Comparison of ENCODE assay signal across 8 cellular contexts in the genomic region with DNA sequence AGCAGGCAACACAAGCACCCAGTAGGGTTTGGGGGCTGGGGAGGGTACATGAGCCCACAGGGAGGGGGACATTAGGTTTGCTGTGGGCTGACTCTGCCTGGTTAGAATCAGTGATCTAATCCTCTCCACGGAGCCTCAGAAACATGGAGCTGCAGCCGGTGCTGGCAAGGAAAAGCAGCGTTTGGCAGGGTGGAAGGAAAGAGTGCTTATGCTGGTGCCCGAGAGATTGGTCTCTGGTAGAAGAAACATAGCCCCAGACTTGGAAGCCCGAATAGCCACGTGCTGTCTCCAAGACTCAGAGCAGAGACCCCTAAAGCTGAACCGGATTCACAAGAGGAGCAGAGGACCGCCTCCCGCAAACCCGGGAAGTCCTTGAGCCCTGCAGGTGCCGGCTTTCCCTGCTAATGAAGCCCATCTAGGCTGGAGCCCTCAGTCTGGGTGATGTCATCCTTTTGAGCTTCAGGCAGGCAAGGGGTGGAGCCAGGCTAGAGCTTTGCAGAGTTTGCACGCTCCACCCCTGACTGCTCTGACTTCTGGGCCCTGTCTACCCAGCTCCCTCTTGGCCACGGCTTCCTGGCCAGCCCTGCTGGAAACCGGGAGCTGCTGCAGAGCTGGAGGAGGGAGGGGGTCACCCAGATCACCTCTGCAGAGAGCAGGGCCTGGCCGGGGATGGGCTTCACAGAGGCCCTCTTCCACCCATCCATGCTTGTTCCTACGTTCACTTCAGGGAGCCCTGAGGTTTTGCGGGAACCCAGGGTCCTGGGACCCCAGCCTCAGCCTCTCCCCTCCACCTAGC. TPM values are rescaled to one million over a fixed set of nuclear protein-coding genes. Genes with fewer than 3 reads are reported as not detected.
DNase-seq lines count a peak whose midpoint lies in the region; ATAC-seq lines count a peak whose summit lies in the region.

No MANE protein-coding gene starts in this region.

- peak; percentile 54 for ATAC-seq in GM18498 (IDR thresholded peaks at IDR 0.05; ENCODE audit: unreplicated experiment)
- peak; percentile 73 for ATAC-seq in HG03095 (IDR thresholded peaks at IDR 0.05; ENCODE audit: unreplicated experiment)

- DNase-seq in NCI-H2227 (lab: John Stamatoyannopoulos, UW; ENCODE audit: unreplicated experiment) (peak; percentile 85), dermis blood vessel endothelial cell (peak; percentile 79), left kidney (ENCODE audit: low read depth, low spot score) (peak; percentile 97), GM19238 (ENCODE audit: insufficient read length, low spot score) (no peak)
- DNase-seq in activated CD4-positive, alpha-beta T cell treated with anti-CD3 and anti-CD28 coated beads, Interleukin-2, amount 50 U/mL, for 1 hour: peak; percentile 63
- peak in 3 of 4 experiments; percentile 26 to 50 (median 46) for DNase-seq in stimulated activated CD4-positive, alpha-beta T cell treated with anti-CD3 and anti-CD28 coated beads, Interleukin-1b, Interleukin-23, amount 100 ng/mL, for 24 hours (ENCODE audit: low read depth in 4 of 4, low spot score in 1 of 4)

RNA-seq across cellular contexts. Expression of gene JAM3, which starts 35.0 kb away (rescaled TPM):
- 14.4 and 49.5 TPM in 2 replicates for total RNA-seq in dermis blood vessel endothelial cell
